ENCODE assay signal across 8 cellular contexts in genomic region chr12:57631566-57632368, GRCh38. TPM values are rescaled to one million over a fixed set of nuclear protein-coding genes. Genes with fewer than 3 reads are reported as not detected.
DNase-seq lines count a peak whose midpoint lies in the region; ATAC-seq and TF ChIP-seq lines count a peak whose summit lies in the region.

No MANE protein-coding gene starts in this region.

- TF ChIP-seq CTCF in SU-DHL-6 (IDR thresholded peaks at IDR 0.05; ENCODE audit: insufficient read depth, low read length, poor library complexity, severe bottlenecking): no peak
- no peak for TF ChIP-seq CTCF in foreskin fibroblast (IDR thresholded peaks at IDR 0.05; ENCODE audit: low read depth, low read length)
- TF ChIP-seq CTCF in prostate gland (IDR thresholded peaks at IDR 0.05): no peak
- no peak for TF ChIP-seq CTCF in foreskin keratinocyte (conservative IDR thresholded peaks at IDR 0.05)

- H2AFZ ChIP-seq in SU-DHL-6 (ENCODE audit: low read depth, low read length, severe bottlenecking): peak overlapping the region; percentile 59

- DNase-seq in foreskin fibroblast (no peak), prostate gland (ENCODE audit: low spot score) (peak; percentile 1), foreskin keratinocyte (no peak)
- no peak for DNase-seq in activated CD4-positive, alpha-beta T cell treated with anti-CD3 and anti-CD28 coated beads for 1 hour

- ATAC-seq in GM18907 (IDR thresholded peaks at IDR 0.05; ENCODE audit: unreplicated experiment) (peak; percentile 12), foreskin keratinocyte (no peak), GM21529 (IDR thresholded peaks at IDR 0.05; ENCODE audit: unreplicated experiment) (no peak), GM18867 (IDR thresholded peaks at IDR 0.05; ENCODE audit: unreplicated experiment) (no peak)

- peak overlapping the region; percentile 71; the same call in 1 of the 2 replicates for H3K9ac ChIP-seq in SU-DHL-6 (ENCODE audit: low read length)

- H3K27ac ChIP-seq in SU-DHL-6 (ENCODE audit: low read depth, low read length): no peak overlapping the region
- no peak overlapping the region for H3K27ac ChIP-seq in prostate gland
- no peak overlapping the region for H3K27ac ChIP-seq in foreskin keratinocyte

- intact Hi-C loops in prostate gland (cut with DNase I): loop anchor here (5.0 kb wide), 1 partner anchor 61 kb away; the partner anchor contains the start of gene OS9

- H3K9me3 ChIP-seq in SU-DHL-6 (ENCODE audit: insufficient read depth, low read length) (no peaks in the 10 kb centered on the region), prostate gland (no peaks in the 10 kb centered on the region)

- TF ChIP-seq POLR2A in prostate gland (IDR thresholded peaks at IDR 0.05): no peak

- no peaks in the 10 kb centered on the region for H4K20me1 ChIP-seq in SU-DHL-6 (ENCODE audit: low read depth, low read length)

- peaks cover 3% of the 10 kb centered on the region for H3K4me1 ChIP-seq in prostate gland (replicated peaks)
- H3K4me1 ChIP-seq in foreskin keratinocyte: no peaks in the 10 kb centered on the region

- H3K27me3 ChIP-seq in SU-DHL-6 (ENCODE audit: low read length): no peaks in the 10 kb centered on the region
- peaks cover under 1% of the 10 kb centered on the region for H3K27me3 ChIP-seq in prostate gland (replicated peaks; ENCODE audit: insufficient read depth)
- H3K27me3 ChIP-seq in foreskin keratinocyte: peaks cover 81% of the 10 kb centered on the region

- H3F3A ChIP-seq in SU-DHL-6 (ENCODE audit: insufficient read depth): no peaks in the 10 kb centered on the region

- no peaks in the 10 kb centered on the region for H3K9me2 ChIP-seq in SU-DHL-6 (replicated peaks; ENCODE audit: insufficient read depth, low read length)

- 12% methylated on average over 25 of the region's 44 CpGs for WGBS in prostate gland

- H3K4me3 ChIP-seq in SU-DHL-6 (ENCODE audit: insufficient read depth, low read length, poor library complexity, severe bottlenecking): peak overlapping the region; percentile 61
- H3K4me3 ChIP-seq in foreskin fibroblast (ENCODE audit: low read depth in 1 of 2, low read length in 2 of 2): peak overlapping the region; percentile 28 to 47
- H3K4me3 ChIP-seq in prostate gland: peak overlapping the region; percentile 41 to 42

- H3K4me2 ChIP-seq in SU-DHL-6 (ENCODE audit: low read depth, low read length, poor library complexity, severe bottlenecking): peak overlapping the region; percentile 83

- H3K79me2 ChIP-seq in SU-DHL-6 (ENCODE audit: insufficient read depth, low read length): no peaks in the 10 kb centered on the region

- H3K36me3 ChIP-seq in SU-DHL-6 (ENCODE audit: low read length) (no peaks in the 10 kb centered on the region), prostate gland (no peaks in the 10 kb centered on the region)

RNA-seq across cellular contexts. Expression of gene B4GALNT1, which starts 1.2 kb away (rescaled TPM):
- total RNA-seq in prostate gland: 1 to 10 TPM; 2.2 to 6.7 TPM
- total RNA-seq in foreskin keratinocyte: 0.25 and 0.51 TPM in 2 replicates
- polyA plus RNA-seq in foreskin keratinocyte: 0.38 and 0.50 TPM in 2 replicates

RNA-seq across cellular contexts. Expression of gene ARHGEF25, which starts 20.5 kb away (rescaled TPM):
- 10 to 100 TPM; 16.6 to 32.5 TPM for total RNA-seq in prostate gland
- 1.2 and 1.7 TPM in 2 replicates for total RNA-seq in foreskin keratinocyte
- polyA plus RNA-seq in foreskin keratinocyte: 1.4 and 1.9 TPM in 2 replicates

RNA-seq across cellular contexts. Expression of gene DTX3, which starts 27.1 kb away (rescaled TPM):
- total RNA-seq in prostate gland: 10 to 100 TPM; 42.2 to 59.9 TPM
- total RNA-seq in foreskin keratinocyte: 8.8 and 10.4 TPM in 2 replicates
- 11.1 and 11.2 TPM in 2 replicates for polyA plus RNA-seq in foreskin keratinocyte

RNA-seq across cellular contexts. Expression of gene PIP4K2C, which starts 40.8 kb away (rescaled TPM):
- total RNA-seq in prostate gland (10 to 100 TPM; 37.4 to 51.1 TPM), foreskin keratinocyte (48.4 and 57.8 TPM in 2 replicates)
- polyA plus RNA-seq in foreskin keratinocyte: 34.8 and 35.8 TPM in 2 replicates
